ENCODE assay signal across 1 cellular context in the genomic region with DNA sequence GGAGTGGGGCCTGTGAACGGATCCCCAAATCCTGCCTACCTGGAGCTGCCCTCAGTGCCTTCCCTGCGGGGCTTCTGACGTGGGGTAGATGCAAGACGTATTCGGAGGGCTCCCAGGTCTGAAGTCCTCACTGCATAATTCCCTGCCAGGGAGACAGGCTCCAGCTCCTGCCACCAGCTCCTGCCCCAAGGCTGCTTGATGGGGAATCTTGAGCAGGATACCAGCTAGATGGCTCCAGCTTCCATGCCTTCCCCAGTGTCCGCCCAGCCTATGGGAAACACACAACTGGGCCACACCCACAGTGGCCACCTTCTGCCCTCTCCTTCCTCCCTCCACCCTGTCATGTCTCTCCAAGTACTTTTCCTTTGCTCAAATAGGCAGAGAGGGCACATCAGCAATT.
TF ChIP-seq lines count a peak whose summit lies in the region.

No MANE protein-coding gene starts in this region.

TF ChIP-seq in K562, 482 proteins besides CTCF, POLR2A, EP300 and RAD21 (continued from another document):
- TF ChIP-seq, protein P1, sequence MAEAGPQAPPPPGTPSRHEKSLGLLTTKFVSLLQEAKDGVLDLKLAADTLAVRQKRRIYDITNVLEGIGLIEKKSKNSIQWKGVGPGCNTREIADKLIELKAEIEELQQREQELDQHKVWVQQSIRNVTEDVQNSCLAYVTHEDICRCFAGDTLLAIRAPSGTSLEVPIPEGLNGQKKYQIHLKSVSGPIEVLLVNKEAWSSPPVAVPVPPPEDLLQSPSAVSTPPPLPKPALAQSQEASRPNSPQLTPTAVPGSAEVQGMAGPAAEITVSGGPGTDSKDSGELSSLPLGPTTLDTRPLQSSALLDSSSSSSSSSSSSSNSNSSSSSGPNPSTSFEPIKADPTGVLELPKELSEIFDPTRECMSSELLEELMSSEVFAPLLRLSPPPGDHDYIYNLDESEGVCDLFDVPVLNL (CRISPR knock-in tag; IDR thresholded peaks at IDR 0.05; ENCODE audit: low read depth): no peak
- TF ChIP-seq ERF (CRISPR knock-in tag; IDR thresholded peaks at IDR 0.05) (no peak), SIN3B (IDR thresholded peaks at IDR 0.05; ENCODE audit: low read depth) (no peak), SMAD1 (IDR thresholded peaks at IDR 0.05; ENCODE audit: low read depth, low read length, partially characterized antibody) (no peak), ZNF134 (CRISPR knock-in tag; conservative IDR thresholded peaks at IDR 0.05) (no peak), MTA2 (IDR thresholded peaks at IDR 0.05; ENCODE audit: low read depth) (no peak), POLR2G (IDR thresholded peaks at IDR 0.05; ENCODE audit: low read depth, low read length) (peak; percentile 37; the same call in 1 of the 2 replicates), KAT2B (IDR thresholded peaks at IDR 0.05; ENCODE audit: low read depth, low read length) (no peak), HMBOX1 (IDR thresholded peaks at IDR 0.05) (no peak), ETV1 (tag; conservative IDR thresholded peaks at IDR 0.05; ENCODE audit: low read depth) (no peak), XRCC4 (IDR thresholded peaks at IDR 0.05; ENCODE audit: extremely low read depth, insufficient read depth, insufficient read length) (no peak), MTA1 (IDR thresholded peaks at IDR 0.05; ENCODE audit: borderline replicate concordance) (no peak)
- TF ChIP-seq, protein P2, sequence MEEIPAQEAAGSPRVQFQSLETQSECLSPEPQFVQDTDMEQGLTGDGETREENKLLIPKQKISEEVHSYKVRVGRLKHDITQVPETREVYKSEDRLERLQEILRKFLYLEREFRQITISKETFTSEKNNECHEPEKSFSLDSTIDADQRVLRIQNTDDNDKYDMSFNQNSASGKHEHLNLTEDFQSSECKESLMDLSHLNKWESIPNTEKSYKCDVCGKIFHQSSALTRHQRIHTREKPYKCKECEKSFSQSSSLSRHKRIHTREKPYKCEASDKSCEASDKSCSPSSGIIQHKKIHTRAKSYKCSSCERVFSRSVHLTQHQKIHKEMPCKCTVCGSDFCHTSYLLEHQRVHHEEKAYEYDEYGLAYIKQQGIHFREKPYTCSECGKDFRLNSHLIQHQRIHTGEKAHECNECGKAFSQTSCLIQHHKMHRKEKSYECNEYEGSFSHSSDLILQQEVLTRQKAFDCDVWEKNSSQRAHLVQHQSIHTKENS (CRISPR knock-in tag; IDR thresholded peaks at IDR 0.05): no peak
- TF ChIP-seq, protein P3, sequence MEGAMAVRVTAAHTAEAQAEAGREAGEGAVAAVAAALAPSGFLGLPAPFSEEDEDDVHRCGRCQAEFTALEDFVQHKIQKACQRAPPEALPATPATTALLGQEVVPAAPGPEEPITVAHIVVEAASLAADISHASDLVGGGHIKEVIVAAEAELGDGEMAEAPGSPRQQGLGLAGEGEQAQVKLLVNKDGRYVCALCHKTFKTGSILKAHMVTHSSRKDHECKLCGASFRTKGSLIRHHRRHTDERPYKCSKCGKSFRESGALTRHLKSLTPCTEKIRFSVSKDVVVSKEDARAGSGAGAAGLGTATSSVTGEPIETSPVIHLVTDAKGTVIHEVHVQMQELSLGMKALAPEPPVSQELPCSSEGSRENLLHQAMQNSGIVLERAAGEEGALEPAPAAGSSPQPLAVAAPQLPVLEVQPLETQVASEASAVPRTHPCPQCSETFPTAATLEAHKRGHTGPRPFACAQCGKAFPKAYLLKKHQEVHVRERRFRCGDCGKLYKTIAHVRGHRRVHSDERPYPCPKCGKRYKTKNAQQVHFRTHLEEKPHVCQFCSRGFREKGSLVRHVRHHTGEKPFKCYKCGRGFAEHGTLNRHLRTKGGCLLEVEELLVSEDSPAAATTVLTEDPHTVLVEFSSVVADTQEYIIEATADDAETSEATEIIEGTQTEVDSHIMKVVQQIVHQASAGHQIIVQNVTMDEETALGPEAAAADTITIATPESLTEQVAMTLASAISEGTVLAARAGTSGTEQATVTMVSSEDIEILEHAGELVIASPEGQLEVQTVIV (CRISPR knock-in tag; IDR thresholded peaks at IDR 0.05; ENCODE audit: borderline replicate concordance): no peak
